In the genomic region with DNA sequence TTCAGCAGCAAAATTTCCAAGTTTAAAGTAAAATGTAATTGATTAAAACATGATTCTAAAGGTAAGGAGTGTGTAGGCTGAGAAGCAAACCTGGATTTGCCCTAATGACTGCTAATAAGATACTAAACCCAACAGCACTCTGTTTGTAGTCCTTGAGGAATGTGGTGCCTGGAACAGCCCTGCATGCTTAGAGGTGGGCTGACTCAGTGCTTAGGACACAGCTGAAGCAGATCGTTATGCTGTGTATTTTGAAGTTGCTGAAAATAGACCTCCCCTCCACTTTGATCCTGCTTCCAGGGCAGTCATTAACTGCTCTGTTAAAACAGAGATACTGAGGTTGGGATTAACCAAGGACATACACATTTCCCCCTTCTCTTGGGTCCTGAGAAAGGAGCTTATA, we compare ENCODE assay signal across 1 cellular context.
TF ChIP-seq lines count a peak whose summit lies in the region.

No MANE protein-coding gene starts in this region.

TF ChIP-seq in H1, 55 proteins besides CTCF, POLR2A, EP300 and RAD21 (continued from another document):
- TF ChIP-seq, protein P1, sequence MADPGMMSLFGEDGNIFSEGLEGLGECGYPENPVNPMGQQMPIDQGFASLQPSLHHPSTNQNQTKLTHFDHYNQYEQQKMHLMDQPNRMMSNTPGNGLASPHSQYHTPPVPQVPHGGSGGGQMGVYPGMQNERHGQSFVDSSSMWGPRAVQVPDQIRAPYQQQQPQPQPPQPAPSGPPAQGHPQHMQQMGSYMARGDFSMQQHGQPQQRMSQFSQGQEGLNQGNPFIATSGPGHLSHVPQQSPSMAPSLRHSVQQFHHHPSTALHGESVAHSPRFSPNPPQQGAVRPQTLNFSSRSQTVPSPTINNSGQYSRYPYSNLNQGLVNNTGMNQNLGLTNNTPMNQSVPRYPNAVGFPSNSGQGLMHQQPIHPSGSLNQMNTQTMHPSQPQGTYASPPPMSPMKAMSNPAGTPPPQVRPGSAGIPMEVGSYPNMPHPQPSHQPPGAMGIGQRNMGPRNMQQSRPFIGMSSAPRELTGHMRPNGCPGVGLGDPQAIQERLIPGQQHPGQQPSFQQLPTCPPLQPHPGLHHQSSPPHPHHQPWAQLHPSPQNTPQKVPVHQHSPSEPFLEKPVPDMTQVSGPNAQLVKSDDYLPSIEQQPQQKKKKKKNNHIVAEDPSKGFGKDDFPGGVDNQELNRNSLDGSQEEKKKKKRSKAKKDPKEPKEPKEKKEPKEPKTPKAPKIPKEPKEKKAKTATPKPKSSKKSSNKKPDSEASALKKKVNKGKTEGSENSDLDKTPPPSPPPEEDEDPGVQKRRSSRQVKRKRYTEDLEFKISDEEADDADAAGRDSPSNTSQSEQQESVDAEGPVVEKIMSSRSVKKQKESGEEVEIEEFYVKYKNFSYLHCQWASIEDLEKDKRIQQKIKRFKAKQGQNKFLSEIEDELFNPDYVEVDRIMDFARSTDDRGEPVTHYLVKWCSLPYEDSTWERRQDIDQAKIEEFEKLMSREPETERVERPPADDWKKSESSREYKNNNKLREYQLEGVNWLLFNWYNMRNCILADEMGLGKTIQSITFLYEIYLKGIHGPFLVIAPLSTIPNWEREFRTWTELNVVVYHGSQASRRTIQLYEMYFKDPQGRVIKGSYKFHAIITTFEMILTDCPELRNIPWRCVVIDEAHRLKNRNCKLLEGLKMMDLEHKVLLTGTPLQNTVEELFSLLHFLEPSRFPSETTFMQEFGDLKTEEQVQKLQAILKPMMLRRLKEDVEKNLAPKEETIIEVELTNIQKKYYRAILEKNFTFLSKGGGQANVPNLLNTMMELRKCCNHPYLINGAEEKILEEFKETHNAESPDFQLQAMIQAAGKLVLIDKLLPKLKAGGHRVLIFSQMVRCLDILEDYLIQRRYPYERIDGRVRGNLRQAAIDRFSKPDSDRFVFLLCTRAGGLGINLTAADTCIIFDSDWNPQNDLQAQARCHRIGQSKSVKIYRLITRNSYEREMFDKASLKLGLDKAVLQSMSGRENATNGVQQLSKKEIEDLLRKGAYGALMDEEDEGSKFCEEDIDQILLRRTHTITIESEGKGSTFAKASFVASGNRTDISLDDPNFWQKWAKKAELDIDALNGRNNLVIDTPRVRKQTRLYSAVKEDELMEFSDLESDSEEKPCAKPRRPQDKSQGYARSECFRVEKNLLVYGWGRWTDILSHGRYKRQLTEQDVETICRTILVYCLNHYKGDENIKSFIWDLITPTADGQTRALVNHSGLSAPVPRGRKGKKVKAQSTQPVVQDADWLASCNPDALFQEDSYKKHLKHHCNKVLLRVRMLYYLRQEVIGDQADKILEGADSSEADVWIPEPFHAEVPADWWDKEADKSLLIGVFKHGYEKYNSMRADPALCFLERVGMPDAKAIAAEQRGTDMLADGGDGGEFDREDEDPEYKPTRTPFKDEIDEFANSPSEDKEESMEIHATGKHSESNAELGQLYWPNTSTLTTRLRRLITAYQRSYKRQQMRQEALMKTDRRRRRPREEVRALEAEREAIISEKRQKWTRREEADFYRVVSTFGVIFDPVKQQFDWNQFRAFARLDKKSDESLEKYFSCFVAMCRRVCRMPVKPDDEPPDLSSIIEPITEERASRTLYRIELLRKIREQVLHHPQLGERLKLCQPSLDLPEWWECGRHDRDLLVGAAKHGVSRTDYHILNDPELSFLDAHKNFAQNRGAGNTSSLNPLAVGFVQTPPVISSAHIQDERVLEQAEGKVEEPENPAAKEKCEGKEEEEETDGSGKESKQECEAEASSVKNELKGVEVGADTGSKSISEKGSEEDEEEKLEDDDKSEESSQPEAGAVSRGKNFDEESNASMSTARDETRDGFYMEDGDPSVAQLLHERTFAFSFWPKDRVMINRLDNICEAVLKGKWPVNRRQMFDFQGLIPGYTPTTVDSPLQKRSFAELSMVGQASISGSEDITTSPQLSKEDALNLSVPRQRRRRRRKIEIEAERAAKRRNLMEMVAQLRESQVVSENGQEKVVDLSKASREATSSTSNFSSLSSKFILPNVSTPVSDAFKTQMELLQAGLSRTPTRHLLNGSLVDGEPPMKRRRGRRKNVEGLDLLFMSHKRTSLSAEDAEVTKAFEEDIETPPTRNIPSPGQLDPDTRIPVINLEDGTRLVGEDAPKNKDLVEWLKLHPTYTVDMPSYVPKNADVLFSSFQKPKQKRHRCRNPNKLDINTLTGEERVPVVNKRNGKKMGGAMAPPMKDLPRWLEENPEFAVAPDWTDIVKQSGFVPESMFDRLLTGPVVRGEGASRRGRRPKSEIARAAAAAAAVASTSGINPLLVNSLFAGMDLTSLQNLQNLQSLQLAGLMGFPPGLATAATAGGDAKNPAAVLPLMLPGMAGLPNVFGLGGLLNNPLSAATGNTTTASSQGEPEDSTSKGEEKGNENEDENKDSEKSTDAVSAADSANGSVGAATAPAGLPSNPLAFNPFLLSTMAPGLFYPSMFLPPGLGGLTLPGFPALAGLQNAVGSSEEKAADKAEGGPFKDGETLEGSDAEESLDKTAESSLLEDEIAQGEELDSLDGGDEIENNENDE (IDR thresholded peaks at IDR 0.05; ENCODE audit: insufficient replicate concordance, low read length): no peak
- TF ChIP-seq KDM4A (IDR thresholded peaks at IDR 0.05; ENCODE audit: low read depth, low read length, severe bottlenecking): no peak
- no peak for TF ChIP-seq CTBP2 (IDR thresholded peaks at IDR 0.05; ENCODE audit: borderline replicate concordance, insufficient read depth, insufficient read length, low read length)
- no peak for TF ChIP-seq MAFK (IDR thresholded peaks at IDR 0.05; ENCODE audit: low read depth, low read length)
TF ChIP-seq in H1: peak in this region for 0.
